ENCODE assay signal across 21 cellular contexts in the genomic region with DNA sequence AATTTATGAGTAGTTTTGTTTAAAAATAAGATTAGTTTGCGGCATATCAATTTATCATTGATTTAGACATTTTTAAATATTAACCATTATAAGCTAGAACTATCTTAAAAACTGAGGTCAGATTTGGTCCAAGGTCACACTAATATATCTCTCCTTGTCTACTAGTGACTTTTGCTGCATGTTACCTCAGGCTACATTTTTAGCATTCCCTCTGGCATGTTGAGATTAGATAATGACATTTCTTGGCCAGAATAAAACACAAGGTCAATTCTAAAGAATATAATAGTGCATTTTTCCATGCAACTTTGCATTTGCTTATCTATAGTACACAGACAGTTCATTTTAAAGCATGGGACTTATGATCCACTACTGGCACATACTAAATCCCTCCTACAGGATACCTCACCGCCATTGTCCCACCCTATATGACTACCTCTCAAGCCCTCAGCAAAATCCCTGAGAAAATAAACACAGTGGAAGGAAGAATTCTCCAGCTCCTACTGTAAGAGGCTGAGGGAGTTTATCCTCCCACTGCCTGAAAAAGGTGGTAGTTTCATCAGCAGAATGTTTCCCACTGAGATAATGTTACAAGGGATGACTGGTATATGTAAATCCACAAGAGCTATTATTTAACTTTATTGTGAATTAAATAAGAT.
DNase-seq lines count a peak whose midpoint lies in the region; ATAC-seq and TF ChIP-seq lines count a peak whose summit lies in the region.
"Had no signal": no experiment of that assay in that cellular context is flagged by ENCODE, and none has a peak within 500 bp of the region (broad histone marks: within the 10 kb centered on the region; RNA-seq: fewer than 3 reads in every experiment).

No MANE protein-coding gene starts in this region.

- no peak overlapping the region for H3K18ac ChIP-seq in mesendoderm (ENCODE audit: low read length)

- H3F3A ChIP-seq in GM23338 (replicated peaks; ENCODE audit: low read depth): no peaks in the 10 kb centered on the region

- H3K36me3 ChIP-seq in GM23338 (ENCODE audit: insufficient read depth) (no peaks in the 10 kb centered on the region), mesendoderm (ENCODE audit: control insufficient read depth, insufficient read depth, low read length) (no peaks in the 10 kb centered on the region)
- H3K36me3 ChIP-seq: BLaER1 had no signal

- no peak overlapping the region for H3K9ac ChIP-seq in mesendoderm (ENCODE audit: low read length)
- H3K9ac ChIP-seq: BLaER1 had no signal

- H4K5ac ChIP-seq in mesendoderm (ENCODE audit: low read length): no peak overlapping the region

- H2BK120ac ChIP-seq in mesendoderm (ENCODE audit: low read depth, low read length): no peak overlapping the region

- no peak overlapping the region for H2BK5ac ChIP-seq in mesendoderm (ENCODE audit: low read length)

- H3K9me3 Mint-ChIP-seq in GM23338: no peaks in the 10 kb centered on the region

- no peak for DNase-seq in GM23338 (ENCODE audit: low spot score)
- peak; percentile 19 for DNase-seq in NCI-H69 (lab: John Stamatoyannopoulos, UW)
- DNase-seq in fibroblast of the aortic adventitia (ENCODE audit: low read depth): peak; percentile 19
- peak; percentile 47 for DNase-seq in mesendoderm
- DNase-seq in GM10266 (ENCODE audit: extremely low spot score): no peak
- no peak for DNase-seq in putamen (ENCODE audit: low spot score)
- no peak for DNase-seq in NCI-H446 treated with DMSO at 0.1 percent for 48 hours (lab: John Stamatoyannopoulos, UW)
- DNase-seq: CD4-positive, alpha-beta memory T cell; DMS153; GF-D8; NCI-H1092 treated with DMSO at 0.1 percent for 48 hours; NCI-H146; NCI-H2081; NCI-H2171 treated with DMSO at 0.1 percent for 48 hours; NCI-H510A; NCI-H82; SIG-M5 had no signal

- H3K4me2 ChIP-seq in GM23338 (no peak overlapping the region), mesendoderm (ENCODE audit: low read length) (no peak overlapping the region)
- H3K4me2 ChIP-seq: BLaER1 had no signal

- H3K27ac ChIP-seq in GM23338 (ENCODE audit: low read depth): no peak overlapping the region
- no peak overlapping the region for H3K27ac ChIP-seq in mesendoderm (ENCODE audit: low read depth, low read length)
- H3K27ac ChIP-seq: BLaER1 had no signal

- H2AK5ac ChIP-seq in mesendoderm (ENCODE audit: low read length): no peak overlapping the region

- no peak overlapping the region for H3K4ac ChIP-seq in mesendoderm (ENCODE audit: low read depth, low read length)

- peaks cover 4% of the 10 kb centered on the region; the same call in 1 of the 2 replicates for H3K9me2 ChIP-seq in GM23338 (ENCODE audit: insufficient read depth)

- H4K20me1 ChIP-seq in GM23338 (replicated peaks; ENCODE audit: insufficient read depth): no peaks in the 10 kb centered on the region
- H4K20me1 ChIP-seq: BLaER1 had no signal

- TF ChIP-seq CTCF in GM23338 (conservative IDR thresholded peaks at IDR 0.05; ENCODE audit: low read depth in 2 of 2) (no peak), fibroblast of the aortic adventitia (IDR thresholded peaks at IDR 0.05; ENCODE audit: insufficient read depth, low read length) (no peak), GM10266 (IDR thresholded peaks at IDR 0.05; ENCODE audit: control insufficient read depth, insufficient read depth, low read depth, missing control alignments) (no peak)

- H3K79me2 ChIP-seq in GM23338 (replicated peaks; ENCODE audit: insufficient read depth) (no peaks in the 10 kb centered on the region), mesendoderm (ENCODE audit: control insufficient read depth, insufficient read depth, low read length) (no peaks in the 10 kb centered on the region)

- H3K23ac ChIP-seq in mesendoderm (ENCODE audit: low read length): no peak overlapping the region

- no peak overlapping the region for H3K4me3 ChIP-seq in GM23338
- no peak overlapping the region for H3K4me3 ChIP-seq in fibroblast of the aortic adventitia (ENCODE audit: low read depth, low read length)
- H3K4me3 ChIP-seq in mesendoderm (ENCODE audit: low read length): no peak overlapping the region
- H3K4me3 ChIP-seq: BLaER1, GM12878 had no signal

- H3K4me3 Mint-ChIP-seq in GM23338: no peak overlapping the region
- H3K4me3 Mint-ChIP-seq: CD4-positive, alpha-beta memory T cell had no signal

- 0 out of 2 replicates have a peak overlapping the region, but pooled peaks have one; percentile 27 for H3K27ac Mint-ChIP-seq in GM23338
- H3K27ac Mint-ChIP-seq: CD4-positive, alpha-beta memory T cell had no signal

- ATAC-seq in GM23338 (no peak), HG03135 (IDR thresholded peaks at IDR 0.05; ENCODE audit: unreplicated experiment) (no peak)
- ATAC-seq: GM12878, HCT116 had no signal

- no CpG with 5 or more reads among the region's 2 CpGs for WGBS in mesendoderm (ENCODE audit: extremely low coverage, insufficient coverage, low lambda C conversion rate)

- H4K8ac ChIP-seq in mesendoderm (ENCODE audit: low read depth, low read length): no peak overlapping the region

- H3K56ac ChIP-seq in mesendoderm (ENCODE audit: low read length): no peak overlapping the region

- no peaks in the 10 kb centered on the region for H3K79me1 ChIP-seq in mesendoderm (ENCODE audit: low read length)

- H3K27me3 ChIP-seq in GM23338 (ENCODE audit: insufficient read depth): no peaks in the 10 kb centered on the region
- H3K27me3 ChIP-seq in mesendoderm (ENCODE audit: insufficient read depth, low read length, poor library complexity): no peaks in the 10 kb centered on the region
- H3K27me3 ChIP-seq: BLaER1 had no signal

- no peaks in the 10 kb centered on the region for H3K36me3 Mint-ChIP-seq in GM23338 (ENCODE audit: low read depth)
- H3K36me3 Mint-ChIP-seq: CD4-positive, alpha-beta memory T cell had no signal

- H3K4me1 Mint-ChIP-seq in GM23338: no peaks in the 10 kb centered on the region
- H3K4me1 Mint-ChIP-seq: CD4-positive, alpha-beta memory T cell had no signal

- H3K27me3 Mint-ChIP-seq in GM23338 (ENCODE audit: insufficient read depth, low read depth, poor library complexity): no peaks in the 10 kb centered on the region
- H3K27me3 Mint-ChIP-seq: CD4-positive, alpha-beta memory T cell had no signal

- no peaks in the 10 kb centered on the region for H3K4me1 ChIP-seq in GM23338 (ENCODE audit: insufficient read depth)
- no peaks in the 10 kb centered on the region for H3K4me1 ChIP-seq in mesendoderm (ENCODE audit: control insufficient read depth, low read depth, low read length)
- H3K4me1 ChIP-seq: BLaER1 had no signal

- H2BK15ac ChIP-seq in mesendoderm (replicated peaks; ENCODE audit: low read depth): no peak overlapping the region

- no peak overlapping the region for H2AFZ ChIP-seq in GM23338

TF ChIP-seq in GM23338, 12 proteins besides CTCF, POLR2A, EP300 and RAD21:
- TF ChIP-seq, protein P1, sequence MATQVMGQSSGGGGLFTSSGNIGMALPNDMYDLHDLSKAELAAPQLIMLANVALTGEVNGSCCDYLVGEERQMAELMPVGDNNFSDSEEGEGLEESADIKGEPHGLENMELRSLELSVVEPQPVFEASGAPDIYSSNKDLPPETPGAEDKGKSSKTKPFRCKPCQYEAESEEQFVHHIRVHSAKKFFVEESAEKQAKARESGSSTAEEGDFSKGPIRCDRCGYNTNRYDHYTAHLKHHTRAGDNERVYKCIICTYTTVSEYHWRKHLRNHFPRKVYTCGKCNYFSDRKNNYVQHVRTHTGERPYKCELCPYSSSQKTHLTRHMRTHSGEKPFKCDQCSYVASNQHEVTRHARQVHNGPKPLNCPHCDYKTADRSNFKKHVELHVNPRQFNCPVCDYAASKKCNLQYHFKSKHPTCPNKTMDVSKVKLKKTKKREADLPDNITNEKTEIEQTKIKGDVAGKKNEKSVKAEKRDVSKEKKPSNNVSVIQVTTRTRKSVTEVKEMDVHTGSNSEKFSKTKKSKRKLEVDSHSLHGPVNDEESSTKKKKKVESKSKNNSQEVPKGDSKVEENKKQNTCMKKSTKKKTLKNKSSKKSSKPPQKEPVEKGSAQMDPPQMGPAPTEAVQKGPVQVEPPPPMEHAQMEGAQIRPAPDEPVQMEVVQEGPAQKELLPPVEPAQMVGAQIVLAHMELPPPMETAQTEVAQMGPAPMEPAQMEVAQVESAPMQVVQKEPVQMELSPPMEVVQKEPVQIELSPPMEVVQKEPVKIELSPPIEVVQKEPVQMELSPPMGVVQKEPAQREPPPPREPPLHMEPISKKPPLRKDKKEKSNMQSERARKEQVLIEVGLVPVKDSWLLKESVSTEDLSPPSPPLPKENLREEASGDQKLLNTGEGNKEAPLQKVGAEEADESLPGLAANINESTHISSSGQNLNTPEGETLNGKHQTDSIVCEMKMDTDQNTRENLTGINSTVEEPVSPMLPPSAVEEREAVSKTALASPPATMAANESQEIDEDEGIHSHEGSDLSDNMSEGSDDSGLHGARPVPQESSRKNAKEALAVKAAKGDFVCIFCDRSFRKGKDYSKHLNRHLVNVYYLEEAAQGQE (IDR thresholded peaks at IDR 0.05; ENCODE audit: unreplicated experiment): no peak
- TF ChIP-seq POLR2AphosphoS5 (IDR thresholded peaks at IDR 0.05; ENCODE audit: low read depth) (no peak), ZNF331 (CRISPR knock-in tag; IDR thresholded peaks at IDR 0.05; ENCODE audit: low read depth) (no peak), ZNF114 (CRISPR knock-in tag; IDR thresholded peaks at IDR 0.05) (no peak), STAT1 (IDR thresholded peaks at IDR 0.05; ENCODE audit: unreplicated experiment) (no peak)
- TF ChIP-seq, protein P2, sequence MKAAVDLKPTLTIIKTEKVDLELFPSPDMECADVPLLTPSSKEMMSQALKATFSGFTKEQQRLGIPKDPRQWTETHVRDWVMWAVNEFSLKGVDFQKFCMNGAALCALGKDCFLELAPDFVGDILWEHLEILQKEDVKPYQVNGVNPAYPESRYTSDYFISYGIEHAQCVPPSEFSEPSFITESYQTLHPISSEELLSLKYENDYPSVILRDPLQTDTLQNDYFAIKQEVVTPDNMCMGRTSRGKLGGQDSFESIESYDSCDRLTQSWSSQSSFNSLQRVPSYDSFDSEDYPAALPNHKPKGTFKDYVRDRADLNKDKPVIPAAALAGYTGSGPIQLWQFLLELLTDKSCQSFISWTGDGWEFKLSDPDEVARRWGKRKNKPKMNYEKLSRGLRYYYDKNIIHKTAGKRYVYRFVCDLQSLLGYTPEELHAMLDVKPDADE (IDR thresholded peaks at IDR 0.05): no peak
TF ChIP-seq in GM23338: peak in this region for 0.

Comparison
In these comparisons a context has a peak if more than half of its experiments do, and no peak if none do; other contexts are left out.
1. DNase-seq: peak in NCI-H69 (single experiment), fibroblast of the aortic adventitia (single experiment) and mesendoderm (single experiment); none in GM23338 (single experiment), GM10266 (single experiment), putamen (single experiment) and NCI-H446 treated with DMSO at 0.1 percent for 48 hours (single experiment).